In genomic region chrX:150731795-150732194, GRCh38 we compare ENCODE assay signal across 11 cellular contexts. TPM values are rescaled to one million over a fixed set of nuclear protein-coding genes. Genes with fewer than 3 reads are reported as not detected.
DNase-seq lines count a peak whose midpoint lies in the region; ATAC-seq and TF ChIP-seq lines count a peak whose summit lies in the region.
"Had no signal": no experiment of that assay in that cellular context is flagged by ENCODE, and none has a peak within 500 bp of the region (broad histone marks: within the 10 kb centered on the region; RNA-seq: fewer than 3 reads in every experiment).

No MANE protein-coding gene starts in this region.

- H3K4me3 ChIP-seq in AG04450 (ENCODE audit: low read depth, low read length), result no peak overlapping the region
- H3K4me3 ChIP-seq in right lobe of liver, result no peak overlapping the region

- POLR2A ChIA-PET in AG04450 (lab: Yijun Ruan, JAX), result no interaction called here

- CTCF ChIA-PET in AG04450 (lab: Charles Lee), result interaction anchor here (1.4 kb wide), 1 partner anchor 793 kb away, joined by 5 read pairs; no protein-coding TSS in a partner anchor

- 54% methylated on average over 3 of the region's 3 CpGs for WGBS in right lobe of liver (ENCODE audit: insufficient coverage, low coverage, low lambda C conversion rate, missing lambda C conversion rate)

- H3K27me3 ChIP-seq in AG04450 (ENCODE audit: control insufficient read depth, insufficient read depth, low read length), result no peaks in the 10 kb centered on the region
- H3K27me3 ChIP-seq in right lobe of liver, result no peaks in the 10 kb centered on the region

- peak overlapping the region; percentile 53 to 92 for H3K27ac Mint-ChIP-seq in activated naive CD4-positive, alpha-beta T cell treated with anti-CD3 and anti-CD28 coated beads, Interleukin-2, amount 50 U/mL, for 72 hours

- no peaks in the 10 kb centered on the region for H3K9me3 ChIP-seq in AG04450 (ENCODE audit: control insufficient read depth, insufficient read depth, low read length)
- no peaks in the 10 kb centered on the region for H3K9me3 ChIP-seq in right lobe of liver

- TF ChIP-seq POLR2A in right lobe of liver (IDR thresholded peaks at IDR 0.05), result no peak

- H3K9me3 Mint-ChIP-seq in activated naive CD4-positive, alpha-beta T cell treated with anti-CD3 and anti-CD28 coated beads, Interleukin-2, amount 50 U/mL, for 72 hours, result no peaks in the 10 kb centered on the region

- peaks cover 12 to 41% of the 10 kb centered on the region in 2 donors for H3K36me3 Mint-ChIP-seq in activated naive CD4-positive, alpha-beta T cell treated with anti-CD3 and anti-CD28 coated beads, Interleukin-2, amount 50 U/mL, for 72 hours

- H3K4me1 ChIP-seq in right lobe of liver, result no peaks in the 10 kb centered on the region

- intact Hi-C loops in right lobe of liver (cut with DNase I), result no loop called here

- no peak overlapping the region for H3K27ac ChIP-seq in AG04450 (ENCODE audit: low read depth, low read length)
- H3K27ac ChIP-seq in right lobe of liver, result no peak overlapping the region

- DNase-seq in AG04450 (ENCODE audit: low read depth, low spot score) (peak; percentile 68), HS-5 (ENCODE audit: low read depth) (peak; percentile 80), non-pigmented ciliary epithelial cell (ENCODE audit: low read depth) (peak; percentile 73), NCI-H748 (lab: John Stamatoyannopoulos, UW; ENCODE audit: unreplicated experiment) (no peak), right lobe of liver (no peak)
- DNase-seq in activated naive CD4-positive, alpha-beta T cell treated with anti-CD3 and anti-CD28 coated beads, Interleukin-2, amount 50 U/mL, for 72 hours (ENCODE audit: low spot score in 2 of 2), result peak in 1 of 2 donors; percentile 10
- DNase-seq: central memory CD4-positive, alpha-beta T cell; GDM1 had no signal

- TF ChIP-seq CTCF in AG04450 (IDR thresholded peaks at IDR 0.05; ENCODE audit: low read depth, low read length), result no peak
- no peak for TF ChIP-seq CTCF in right lobe of liver (IDR thresholded peaks at IDR 0.05)

- peaks cover 0 to 28% (median 4%) of the 10 kb centered on the region in 4 donors for H3K36me3 ChIP-seq in right lobe of liver

- ATAC-seq in activated naive CD4-positive, alpha-beta T cell treated with anti-CD3 and anti-CD28 coated beads, Interleukin-2, amount 50 U/mL, for 72 hours, result peak; percentile 96
- no peak for ATAC-seq in right lobe of liver
- no peak for ATAC-seq in GM19397 (IDR thresholded peaks at IDR 0.05; ENCODE audit: unreplicated experiment)
- no peak for ATAC-seq in HG02642 (IDR thresholded peaks at IDR 0.05; ENCODE audit: poor library complexity, unreplicated experiment)
- ATAC-seq: Right ventricle myocardium inferior had no signal

RNA-seq across cellular contexts. Expression of gene MTMR1, which starts 38.6 kb away (rescaled TPM):
- 35.7 and 43.6 TPM in 2 replicates for polyA plus RNA-seq in AG04450 (2011; rRNA removed)
- 30.8 and 36.3 TPM in 2 replicates for polyA minus RNA-seq in AG04450 (2011; rRNA and poly(A)+ RNA removed)
- 10 to 100 TPM; 16.8 to 58.8 TPM for total RNA-seq in activated naive CD4-positive, alpha-beta T cell treated with anti-CD3 and anti-CD28 coated beads, Interleukin-2, amount 50 U/mL, for 72 hours
- 10 to 100 TPM in 3 of 6 experiments, 1 to 10 TPM in 3; 7.6 to 11.2 (median 9.4) TPM for total RNA-seq in right lobe of liver

Comparison
In these comparisons a context has a peak if more than half of its experiments do, and no peak if none do; other contexts are left out.
1. DNase-seq: peak in AG04450 (single experiment), HS-5 (single experiment) and non-pigmented ciliary epithelial cell (single experiment); none in NCI-H748 (single experiment) and right lobe of liver (0 of 3).
2. ATAC-seq: peak in activated naive CD4-positive, alpha-beta T cell treated with anti-CD3 and anti-CD28 coated beads, Interleukin-2, amount 50 U/mL, for 72 hours (2 of 2); none in right lobe of liver (0 of 4), GM19397 (single experiment) and HG02642 (single experiment).